Comparison of ENCODE assay signal across 10 cellular contexts in genomic region chr1:109253803-109254620, GRCh38. TPM values are rescaled to one million over a fixed set of nuclear protein-coding genes. Genes with fewer than 3 reads are reported as not detected.
DNase-seq lines count a peak whose midpoint lies in the region; ATAC-seq, FAIRE-seq and TF ChIP-seq lines count a peak whose summit lies in the region.
"Had no signal": no experiment of that assay in that cellular context is flagged by ENCODE, and none has a peak within 500 bp of the region (broad histone marks: within the 10 kb centered on the region; RNA-seq: fewer than 3 reads in every experiment).

No MANE protein-coding gene starts in this region.

- H3K4me3 Mint-ChIP-seq in central memory CD8-positive, alpha-beta T cell = no peak overlapping the region

- H3K9me1 ChIP-seq in keratinocyte (ENCODE audit: control insufficient read depth, extremely low read depth, insufficient read depth, low read length) = peaks cover 6% of the 10 kb centered on the region

- H3K27ac Mint-ChIP-seq in central memory CD8-positive, alpha-beta T cell (ENCODE audit: low read depth) = peak overlapping the region; percentile 68

- H3K27me3 Mint-ChIP-seq in central memory CD8-positive, alpha-beta T cell = no peaks in the 10 kb centered on the region

- no peaks in the 10 kb centered on the region for H4K20me1 ChIP-seq in keratinocyte (ENCODE audit: control insufficient read depth, extremely low read depth, insufficient read depth, low read length)

- no peaks in the 10 kb centered on the region for H3K9me3 Mint-ChIP-seq in central memory CD8-positive, alpha-beta T cell

- H3K4me1 ChIP-seq in HUES48 (ENCODE audit: control insufficient read depth, insufficient read depth, low read length) (peaks cover 21% of the 10 kb centered on the region; the same call in 1 of the 2 replicates), keratinocyte (ENCODE audit: control insufficient read depth, extremely low read depth, insufficient read depth, low read length) (peaks cover 55% of the 10 kb centered on the region), stomach (peaks cover 20 to 48% (median 38%) of the 10 kb centered on the region in 4 donors)

- no peak overlapping the region for H3K4me3 ChIP-seq in HUES48 (ENCODE audit: low read depth, low read length)
- peak overlapping the region; percentile 32 to 53 (median 51) for H3K4me3 ChIP-seq in keratinocyte (ENCODE audit: control insufficient read depth in 2 of 3, extremely low read depth in 1 of 3, insufficient read depth in 2 of 3, low read depth in 1 of 3, low read length in 3 of 3)
- peak overlapping the region; percentile 1 to 11 (median 2) for H3K4me3 ChIP-seq in stomach
- H3K4me3 ChIP-seq: GM12878 had no signal

- WGBS in stomach, 5 donors = 28 to 38% (median 32%) methylated on average over 8 to 9 of the region's 9 CpGs

- intact Hi-C loops in stomach (cut with DNase I; ENCODE audit: low total_unique reads) = no loop called here

- peak overlapping the region; percentile 68 for H2AFZ ChIP-seq in keratinocyte (ENCODE audit: control insufficient read depth, low read length)

- TF ChIP-seq CTCF in keratinocyte (optimal IDR thresholded peaks at IDR 0.05 in 1 of 3, IDR thresholded peaks at IDR 0.05 in 1 of 3, conservative IDR thresholded peaks at IDR 0.05 in 1 of 3; ENCODE audit: extremely low read depth in 1 of 3, insufficient read depth in 2 of 3, low read length in 3 of 3) (no peak), stomach (IDR thresholded peaks at IDR 0.05) (no peak)

- H3K36me3 ChIP-seq in HUES48 (ENCODE audit: control insufficient read depth, insufficient read depth, low read length) = peaks cover 17% of the 10 kb centered on the region; the same call in 1 of the 2 replicates
- peaks cover 6 to 13% of the 10 kb centered on the region in 2 experiments for H3K36me3 ChIP-seq in keratinocyte (ENCODE audit: control insufficient read depth in 2 of 2, extremely low read depth in 1 of 2, insufficient read depth in 2 of 2, low read length in 2 of 2)
- H3K36me3 ChIP-seq in stomach = peaks cover 0 to 13% (median 7%) of the 10 kb centered on the region in 4 donors

- H3K36me3 Mint-ChIP-seq in central memory CD8-positive, alpha-beta T cell (ENCODE audit: insufficient read depth) = peaks cover 4% of the 10 kb centered on the region

- DNase-seq in central memory CD8-positive, alpha-beta T cell (ENCODE audit: low spot score in 2 of 2) = no peak
- DNase-seq in keratinocyte (ENCODE audit: low read depth, low spot score) = no peak
- no peak for DNase-seq in stomach
- DNase-seq in DMS53 treated with DMSO at 0.1 percent for 48 hours (lab: John Stamatoyannopoulos, UW; ENCODE audit: unreplicated experiment) = no peak
- DNase-seq in activated gamma-delta T cell (lab: John Stamatoyannopoulos, UW) = no peak
- DNase-seq in effector CD4-positive, alpha-beta T cell = no peak

- H3K27ac ChIP-seq in HUES48 (ENCODE audit: low read depth, low read length) (peak overlapping the region; percentile 39), keratinocyte (ENCODE audit: control insufficient read depth, insufficient read depth, low read length) (peak overlapping the region; percentile 76), stomach (peak overlapping the region; percentile 7 to 80 (median 68))

- H3K79me2 ChIP-seq in keratinocyte (ENCODE audit: control insufficient read depth, insufficient read depth, low read length) = peaks cover 39% of the 10 kb centered on the region

- H3K9ac ChIP-seq in HUES48 (ENCODE audit: low read depth, low read length) = no peak overlapping the region
- H3K9ac ChIP-seq in keratinocyte (ENCODE audit: control insufficient read depth, extremely low read depth, insufficient read depth, low read length) = peak overlapping the region; percentile 76

- H3K27me3 ChIP-seq in HUES48 (ENCODE audit: control insufficient read depth, insufficient read depth, low read length) (peaks cover 11% of the 10 kb centered on the region; the same call in 1 of the 2 replicates), keratinocyte (ENCODE audit: control insufficient read depth, extremely low read depth, insufficient read depth, low read length) (no peaks in the 10 kb centered on the region), stomach (peaks cover 0 to 13% (median 5%) of the 10 kb centered on the region in 3 donors)

- no peak for TF ChIP-seq POLR2A in stomach (IDR thresholded peaks at IDR 0.05)

- dilution Hi-C loops in keratinocyte (cut with MboI; ENCODE audit: extremely low pct_ligation_motif_present, low sequenced_read_pairs) = no loop called here

- ATAC-seq in central memory CD8-positive, alpha-beta T cell (replicated peaks; ENCODE audit: extremely low read depth, poor library complexity, severe bottlenecking) = no peak
- no peak for ATAC-seq in GM18867 (IDR thresholded peaks at IDR 0.05; ENCODE audit: unreplicated experiment)

- H3K4me1 Mint-ChIP-seq in central memory CD8-positive, alpha-beta T cell = peaks cover 60% of the 10 kb centered on the region

- H3K9me3 ChIP-seq in HUES48 (ENCODE audit: control insufficient read depth, insufficient read depth, low read length) = no peaks in the 10 kb centered on the region
- H3K9me3 ChIP-seq in keratinocyte (ENCODE audit: control insufficient read depth, low read depth, low read length) = no peaks in the 10 kb centered on the region
- H3K9me3 ChIP-seq in stomach = no peaks in the 10 kb centered on the region

- peak overlapping the region; percentile 86 for H3K4me2 ChIP-seq in keratinocyte (ENCODE audit: control insufficient read depth, extremely low read depth, insufficient read depth, low read depth, low read length)

- FAIRE-seq in keratinocyte (lab: Jason Lieb, UNC) = no peak
- FAIRE-seq: GM12878 had no signal

- TF ChIP-seq EP300 in stomach (IDR thresholded peaks at IDR 0.05) = no peak

RNA-seq across cellular contexts. Expression of gene CELSR2, which starts 4.7 kb away (rescaled TPM):
- polyA plus RNA-seq in keratinocyte (7.3 to 13.7 TPM (median 12.6 TPM) in 3 replicates), stomach (1 to 10 TPM in 2 of 3 donors, under 1 TPM in 1; 0.76 to 8.7 (median 1.5) TPM)
- polyA plus RNA-seq in keratinocyte (2011; ENCODE audit: low read depth) = 7.8 TPM
- polyA plus RNA-seq in keratinocyte (2011; cell fraction: cytosol; rRNA removed) = 3.3 and 4.0 TPM in 2 replicates
- polyA plus RNA-seq in keratinocyte (2011; cell fraction: nucleus; rRNA removed) = 55.9 and 57.6 TPM in 2 replicates
- 17.8 and 35.2 TPM in 2 replicates for polyA plus RNA-seq in keratinocyte (2012; ENCODE audit: low replicate concordance)
- polyA minus RNA-seq in keratinocyte = 36.2 to 84.0 TPM (median 51.3 TPM) in 3 replicates
- 15.9 TPM for polyA minus RNA-seq in keratinocyte (2011; cell fraction: cytosol; rRNA and poly(A)+ RNA removed)
- polyA minus RNA-seq in keratinocyte (2011; cell fraction: nucleus; rRNA and poly(A)+ RNA removed) = 108 and 110 TPM in 2 replicates
- 10 to 100 TPM in 1 of 5 donors, 1 to 10 TPM in 4; 3.5 to 18.7 (median 7.2) TPM for total RNA-seq in stomach

RNA-seq across cellular contexts. Expression of gene PSRC1, which starts 28.9 kb away (rescaled TPM):
- polyA plus RNA-seq in keratinocyte (2.9 to 10.2 TPM (median 9.4 TPM) in 3 replicates), stomach (10 to 100 TPM in 1 of 3 donors, 1 to 10 TPM in 2; 3.6 to 11.2 (median 4.1) TPM)
- 2.2 TPM for polyA plus RNA-seq in keratinocyte (2011; ENCODE audit: low read depth)
- 2.7 TPM in 2 replicates for polyA plus RNA-seq in keratinocyte (2011; cell fraction: cytosol; rRNA removed)
- polyA plus RNA-seq in keratinocyte (2011; cell fraction: nucleus; rRNA removed) = 8.6 and 9.9 TPM in 2 replicates
- 1.1 and 9.0 TPM in 2 replicates for polyA plus RNA-seq in keratinocyte (2012; ENCODE audit: low replicate concordance)
- 0.66 to 5.9 TPM (median 2.6 TPM) in 3 replicates for polyA minus RNA-seq in keratinocyte
- not detected for polyA minus RNA-seq in keratinocyte (2011; cell fraction: cytosol; rRNA and poly(A)+ RNA removed)
- 0.53 and 1.2 TPM in 2 replicates for polyA minus RNA-seq in keratinocyte (2011; cell fraction: nucleus; rRNA and poly(A)+ RNA removed)
- 10 to 100 TPM in 1 of 5 donors, 1 to 10 TPM in 1, under 1 TPM in 2, not detected in 1; 0.29 to 18.7 (median 1.7) TPM for total RNA-seq in stomach

RNA-seq across cellular contexts. Expression of gene SARS1, which starts 40.3 kb away (rescaled TPM):
- polyA plus RNA-seq in keratinocyte = 198 to 233 TPM (median 203 TPM) in 3 replicates
- polyA plus RNA-seq in keratinocyte (2011; ENCODE audit: low read depth) = 559 TPM
- 196 and 203 TPM in 2 replicates for polyA plus RNA-seq in keratinocyte (2011; cell fraction: cytosol; rRNA removed)
- 259 and 264 TPM in 2 replicates for polyA plus RNA-seq in keratinocyte (2011; cell fraction: nucleus; rRNA removed)
- 217 and 364 TPM in 2 replicates for polyA plus RNA-seq in keratinocyte (2012; ENCODE audit: low replicate concordance)
- polyA minus RNA-seq in keratinocyte = 128 to 153 TPM (median 149 TPM) in 3 replicates
- 81.1 TPM for polyA minus RNA-seq in keratinocyte (2011; cell fraction: cytosol; rRNA and poly(A)+ RNA removed)
- 63.2 and 101 TPM in 2 replicates for polyA minus RNA-seq in keratinocyte (2011; cell fraction: nucleus; rRNA and poly(A)+ RNA removed)
- total RNA-seq in stomach = 100 to 1,000 TPM in 4 of 5 donors, 10 to 100 TPM in 1; 80.8 to 127 (median 117) TPM
- polyA plus RNA-seq in stomach = 100 to 1,000 TPM in 2 of 3 donors, 10 to 100 TPM in 1; 95.6 to 232 (median 100) TPM

RNA-seq across cellular contexts. Expression of gene MYBPHL, which starts 52.8 kb away (rescaled TPM):
- polyA plus RNA-seq in keratinocyte (0.68 to 1.1 TPM (median 0.85 TPM) in 3 replicates), stomach (under 1 TPM in 1 of 3 donors, not detected in 2; 0.45 TPM)
- polyA plus RNA-seq in keratinocyte (2011; ENCODE audit: low read depth) = 0.37 TPM
- 0.51 and 1.1 TPM in 2 replicates for polyA plus RNA-seq in keratinocyte (2011; cell fraction: cytosol; rRNA removed)
- 0.34 and 0.41 TPM in 2 replicates for polyA plus RNA-seq in keratinocyte (2011; cell fraction: nucleus; rRNA removed)
- 0.32 and 0.85 TPM in 2 replicates for polyA plus RNA-seq in keratinocyte (2012; ENCODE audit: low replicate concordance)
- 0.99 to 1.5 TPM in 2 of 3 replicates, not detected in the other for polyA minus RNA-seq in keratinocyte
- polyA minus RNA-seq in keratinocyte (2011; cell fraction: cytosol; rRNA and poly(A)+ RNA removed) = not detected
- polyA minus RNA-seq in keratinocyte (2011; cell fraction: nucleus; rRNA and poly(A)+ RNA removed) = not detected in 2 replicates
- not detected for total RNA-seq in stomach
- total RNA-seq: GM12878, pulmonary artery endothelial cell had no signal
